In the genomic region with DNA sequence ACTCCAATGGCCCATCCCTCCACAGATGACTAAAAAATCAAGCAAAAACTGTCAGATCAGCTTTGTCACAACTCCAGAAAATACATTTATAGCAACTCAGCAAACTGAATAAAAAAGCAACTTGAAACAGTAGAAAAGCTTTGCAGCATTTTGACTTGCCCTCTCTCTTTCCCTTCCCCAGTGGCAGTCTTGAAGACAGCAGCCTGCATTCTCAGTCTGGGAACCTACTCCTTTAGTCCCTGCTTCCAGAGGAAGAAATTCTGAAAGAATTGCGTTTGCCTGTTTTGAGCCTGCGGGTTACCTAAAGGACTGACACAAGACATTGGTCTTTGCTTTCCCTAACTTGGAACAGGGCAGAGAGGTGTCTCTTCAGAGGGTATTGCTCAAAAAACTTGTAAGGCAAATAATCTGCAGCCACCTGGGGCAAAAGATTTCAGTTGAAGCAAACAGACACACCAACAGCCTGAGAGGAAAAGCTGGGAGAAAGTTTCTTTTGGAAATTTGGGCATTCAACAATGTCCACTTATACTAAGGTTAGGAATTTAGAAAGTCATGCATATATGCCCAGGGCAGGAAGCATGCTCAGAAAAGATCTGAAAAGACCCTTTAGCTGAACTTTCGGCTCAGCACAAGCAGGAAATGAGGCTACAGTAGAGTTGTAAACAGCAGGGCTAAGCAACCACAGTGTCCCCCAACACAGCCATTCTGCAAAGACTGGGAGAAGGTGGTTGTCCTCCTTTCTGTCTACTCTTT, we compare ENCODE assay signal across 10 cellular contexts. TPM values are rescaled to one million over a fixed set of nuclear protein-coding genes. Genes with fewer than 3 reads are reported as not detected.
DNase-seq lines count a peak whose midpoint lies in the region; ATAC-seq and TF ChIP-seq lines count a peak whose summit lies in the region.
"Had no signal": no experiment of that assay in that cellular context is flagged by ENCODE, and none has a peak within 500 bp of the region (broad histone marks: within the 10 kb centered on the region; RNA-seq: fewer than 3 reads in every experiment).

No MANE protein-coding gene starts in this region.

- peak overlapping the region; percentile 93 for H3K27ac Mint-ChIP-seq in WTC11

- H3K27ac ChIP-seq in DND-41 (ENCODE audit: low read length), result peak overlapping the region; percentile 42; the same call in 1 of the 2 replicates

- H4K20me1 ChIP-seq in DND-41 (ENCODE audit: insufficient read depth, low read length), result peaks cover 75% of the 10 kb centered on the region

- no peak overlapping the region for H3K9ac ChIP-seq in DND-41 (ENCODE audit: low read depth, low read length)

- no peak overlapping the region for H3K4me3 ChIP-seq in DND-41 (ENCODE audit: low read depth in 1 of 2, low read length in 2 of 2)

- ATAC-seq in DND-41 (ENCODE audit: insufficient read depth, low read depth) (peak; percentile 62; the same call in 1 of the 3 replicates), GM21723 (IDR thresholded peaks at IDR 0.05; ENCODE audit: unreplicated experiment) (peak; percentile 90), WTC11 (peak; percentile 57)

- no peak overlapping the region for H3K4me3 Mint-ChIP-seq in WTC11

- H3K4me1 Mint-ChIP-seq in WTC11, result peaks cover 38% of the 10 kb centered on the region

- H3K79me2 ChIP-seq in DND-41 (ENCODE audit: insufficient read depth, low read length), result peaks cover 91% of the 10 kb centered on the region

- CTCF ChIA-PET in WTC11 (lab: Charles Lee), result interaction anchor here (1.4 kb wide), 1 partner anchor 166 kb away, joined by 4 read pairs; no protein-coding TSS in a partner anchor

- DNase-seq in DND-41, result no peak
- no peak for DNase-seq in WTC11 (ENCODE audit: low spot score)
- DNase-seq in lung microvascular endothelial cell (ENCODE audit: low read depth in 2 of 2), result peak; percentile 43 to 49
- DNase-seq in GM19240 (ENCODE audit: insufficient read length, low spot score), result no peak
- DNase-seq in AML-193 (lab: John Stamatoyannopoulos, UW), result no peak
- no peak for DNase-seq in HT-29 (ENCODE audit: low spot score)
- no peak for DNase-seq in NCI-H1105 treated with DMSO at 0.1 percent for 48 hours (lab: John Stamatoyannopoulos, UW)
- DNase-seq: DMS 273 treated with DMSO at 0.1 percent for 48 hours, NCI-H187 had no signal

- H2AFZ ChIP-seq in DND-41 (ENCODE audit: low read depth, low read length), result no peak overlapping the region

- TF ChIP-seq CTCF in DND-41 (IDR thresholded peaks at IDR 0.05; ENCODE audit: borderline replicate concordance, extremely low read depth, low read length, poor library complexity, severe bottlenecking), result no peak
- TF ChIP-seq CTCF in WTC11 (IDR thresholded peaks at IDR 0.05), result no peak

- POLR2A ChIA-PET in WTC11 (lab: Charles Lee), result interaction anchor here (0.6 kb wide), 1 partner anchor 43 kb away, joined by 3 read pairs; no protein-coding TSS in a partner anchor

- no peaks in the 10 kb centered on the region for H3K4me1 ChIP-seq in DND-41 (ENCODE audit: insufficient read depth, low read length)

- no peaks in the 10 kb centered on the region for H3K9me3 ChIP-seq in DND-41 (ENCODE audit: insufficient read depth, low read length, severe bottlenecking)

- no peaks in the 10 kb centered on the region for H3K27me3 ChIP-seq in DND-41 (ENCODE audit: insufficient read depth, low read length, poor library complexity)

- H3K36me3 ChIP-seq in DND-41 (ENCODE audit: insufficient read depth, low read length), result peaks cover 59% of the 10 kb centered on the region

- no peak overlapping the region for H3K4me2 ChIP-seq in DND-41 (ENCODE audit: insufficient read depth, low read length)

- peaks cover 18% of the 10 kb centered on the region for H3K36me3 Mint-ChIP-seq in WTC11

- peaks cover 6% of the 10 kb centered on the region for H3K9me3 Mint-ChIP-seq in WTC11

- H3K27me3 Mint-ChIP-seq in WTC11 (ENCODE audit: low read depth), result no peaks in the 10 kb centered on the region

TF ChIP-seq in WTC11, 78 proteins besides CTCF, POLR2A, EP300 and RAD21:
- TF ChIP-seq SMAD4 (CRISPR knock-in tag; IDR thresholded peaks at IDR 0.05) (no peak), ZNF416 (CRISPR knock-in tag; IDR thresholded peaks at IDR 0.05) (no peak), ZNF263 (CRISPR knock-in tag; IDR thresholded peaks at IDR 0.05; ENCODE audit: low read depth) (no peak), CREM (CRISPR knock-in tag; IDR thresholded peaks at IDR 0.05) (no peak), TCF7 (CRISPR knock-in tag; IDR thresholded peaks at IDR 0.05; ENCODE audit: low read depth) (no peak), NFE2L1 (CRISPR knock-in tag; IDR thresholded peaks at IDR 0.05) (no peak), ZSCAN18 (CRISPR knock-in tag; IDR thresholded peaks at IDR 0.05) (no peak), FOXP1 (CRISPR knock-in tag; IDR thresholded peaks at IDR 0.05; ENCODE audit: borderline replicate concordance) (no peak), OVOL2 (CRISPR knock-in tag; IDR thresholded peaks at IDR 0.05; ENCODE audit: borderline replicate concordance) (no peak), E2F4 (CRISPR knock-in tag; IDR thresholded peaks at IDR 0.05; ENCODE audit: borderline replicate concordance, low read depth) (no peak)
- TF ChIP-seq, protein P1, sequence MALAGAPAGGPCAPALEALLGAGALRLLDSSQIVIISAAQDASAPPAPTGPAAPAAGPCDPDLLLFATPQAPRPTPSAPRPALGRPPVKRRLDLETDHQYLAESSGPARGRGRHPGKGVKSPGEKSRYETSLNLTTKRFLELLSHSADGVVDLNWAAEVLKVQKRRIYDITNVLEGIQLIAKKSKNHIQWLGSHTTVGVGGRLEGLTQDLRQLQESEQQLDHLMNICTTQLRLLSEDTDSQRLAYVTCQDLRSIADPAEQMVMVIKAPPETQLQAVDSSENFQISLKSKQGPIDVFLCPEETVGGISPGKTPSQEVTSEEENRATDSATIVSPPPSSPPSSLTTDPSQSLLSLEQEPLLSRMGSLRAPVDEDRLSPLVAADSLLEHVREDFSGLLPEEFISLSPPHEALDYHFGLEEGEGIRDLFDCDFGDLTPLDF (CRISPR knock-in tag; IDR thresholded peaks at IDR 0.05), result no peak

RNA-seq across cellular contexts. Expression of gene SLC35D2, which starts 15.2 kb away (rescaled TPM):
- total RNA-seq in WTC11 (2021) (14.6 to 18.2 TPM (median 17.3 TPM) in 3 replicates), lung microvascular endothelial cell (20.0 and 24.4 TPM in 2 replicates)
- 25.0 and 25.2 TPM in 2 replicates for total RNA-seq in HT-29 (2014; rRNA removed; shearing (Covaris generic))

RNA-seq across cellular contexts. Expression of gene ZNF367, which starts 19.4 kb away (rescaled TPM):
- 6.3 to 7.5 TPM (median 7.4 TPM) in 3 replicates for total RNA-seq in WTC11 (2021)
- 2.4 and 3.5 TPM in 2 replicates for total RNA-seq in lung microvascular endothelial cell
- 18.7 and 22.0 TPM in 2 replicates for total RNA-seq in HT-29 (2014; rRNA removed; shearing (Covaris generic))

RNA-seq across cellular contexts. Expression of gene HABP4, which starts 51.2 kb away (rescaled TPM):
- total RNA-seq in WTC11 (2021) (9.8 to 11.0 TPM (median 10.1 TPM) in 3 replicates), lung microvascular endothelial cell (5.7 and 6.9 TPM in 2 replicates)
- 3.3 and 5.0 TPM in 2 replicates for total RNA-seq in HT-29 (2014; rRNA removed; shearing (Covaris generic))

Comparison
In these comparisons a context has a peak if more than half of its experiments do, and no peak if none do; other contexts are left out.
1. DNase-seq: peak in lung microvascular endothelial cell (2 of 2); none in DND-41 (single experiment), WTC11 (single experiment), GM19240 (single experiment), AML-193 (0 of 2), HT-29 (single experiment) and NCI-H1105 treated with DMSO at 0.1 percent for 48 hours (single experiment).
2. Peak in every context shown above with its lines, with median percentiles within 50 percentile points of each other: ATAC-seq.